ENCODE assay signal across 15 cellular contexts in the genomic region with DNA sequence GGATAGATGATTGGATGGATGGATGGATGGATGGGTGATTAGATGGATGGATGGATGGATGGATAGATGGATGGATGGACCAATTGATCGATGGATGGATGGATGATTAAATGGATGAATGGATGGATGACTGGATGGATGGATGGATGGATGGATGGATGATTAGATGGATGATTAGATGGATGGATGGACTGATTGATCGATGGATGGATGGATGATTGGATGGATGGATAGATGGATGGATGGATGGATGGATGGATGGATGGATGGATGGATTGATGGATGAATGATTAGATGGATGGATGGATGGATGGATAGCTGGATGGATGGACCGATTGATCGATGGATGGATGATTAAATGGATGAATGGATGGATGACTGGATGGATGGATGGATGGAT. TPM values are rescaled to one million over a fixed set of nuclear protein-coding genes. Genes with fewer than 3 reads are reported as not detected.
"Had no signal": no experiment of that assay in that cellular context is flagged by ENCODE, and none has a peak within 500 bp of the region (broad histone marks: within the 10 kb centered on the region; RNA-seq: fewer than 3 reads in every experiment).

No MANE protein-coding gene starts in this region.

RNA-seq across cellular contexts. Expression of a gene that starts 43.7 kb away (rescaled TPM):
- total RNA-seq: activated naive CD8-positive, alpha-beta T cell treated with anti-CD3 and anti-CD28 coated beads for 36 hours; activated naive CD8-positive, alpha-beta T cell treated with anti-CD3 and anti-CD28 coated beads, Interleukin-2, amount 10 ng/mL, durations not matched to agents 7 days and 5 days; activated T-cell treated with anti-CD3 and anti-CD28 coated beads, Interleukin-2, amount 50 U/mL, for 4 hours; activated T-helper 1 cell treated with anti-CD3 and anti-CD28 coated beads, Interleukin-12 subunit alpha, Interleukin-12 subunit beta, Interleukin-2, Interleukin-4 antibody, amounts not matched to agents 30 ng/mL and 10 ng/mL and 1 ng/mL, durations not matched to agents 14 hours and 24 hours and 36 hours; activated T-helper 2 cell treated with anti-CD3 and anti-CD28 coated beads, Interferon-gamma antibody, Interleukin-2, Interleukin-4, amounts not matched to agents 10 μg/mL and 5 μg/mL and 100 μg/mL, durations not matched to agents 14 hours and 24 hours and 36 hours; astrocyte; bronchial epithelial cell; cardiac muscle cell; chondrocyte had no signal
- polyA plus RNA-seq: cardiac muscle cell had no signal

RNA-seq across cellular contexts. Expression of a gene that starts 47.9 kb away (rescaled TPM):
- total RNA-seq: activated naive CD4-positive, alpha-beta T cell treated with anti-CD3 and anti-CD28 coated beads for 36 hours; activated naive CD4-positive, alpha-beta T cell treated with anti-CD3 and anti-CD28 coated beads, Interleukin-2, amount 50 U/mL, for 72 hours; activated T-cell treated with anti-CD3 and anti-CD28 coated beads, Interleukin-2, amount 50 U/mL, for 4 hours; activated T-helper 1 cell treated with anti-CD3 and anti-CD28 coated beads, Interleukin-12 subunit alpha, Interleukin-12 subunit beta, Interleukin-2, Interleukin-4 antibody, amounts not matched to agents 30 ng/mL and 10 ng/mL and 1 ng/mL, durations not matched to agents 14 hours and 24 hours and 36 hours; activated T-helper 17 cell treated with anti-CD3 and anti-CD28 coated beads, Interleukin-2, amount 50 U/mL, for 72 hours; activated T-helper 2 cell treated with anti-CD3 and anti-CD28 coated beads, Interferon-gamma antibody, Interleukin-2, Interleukin-4, amounts not matched to agents 10 μg/mL and 5 μg/mL and 100 μg/mL, durations not matched to agents 14 hours and 24 hours and 36 hours; ascending aorta; astrocyte; body of pancreas; bronchial epithelial cell; cardiac muscle cell; cardiac septum; chondrocyte had no signal
- polyA plus RNA-seq: cardiac muscle cell had no signal
